ENCODE assay signal across 23 cellular contexts in the genomic region with DNA sequence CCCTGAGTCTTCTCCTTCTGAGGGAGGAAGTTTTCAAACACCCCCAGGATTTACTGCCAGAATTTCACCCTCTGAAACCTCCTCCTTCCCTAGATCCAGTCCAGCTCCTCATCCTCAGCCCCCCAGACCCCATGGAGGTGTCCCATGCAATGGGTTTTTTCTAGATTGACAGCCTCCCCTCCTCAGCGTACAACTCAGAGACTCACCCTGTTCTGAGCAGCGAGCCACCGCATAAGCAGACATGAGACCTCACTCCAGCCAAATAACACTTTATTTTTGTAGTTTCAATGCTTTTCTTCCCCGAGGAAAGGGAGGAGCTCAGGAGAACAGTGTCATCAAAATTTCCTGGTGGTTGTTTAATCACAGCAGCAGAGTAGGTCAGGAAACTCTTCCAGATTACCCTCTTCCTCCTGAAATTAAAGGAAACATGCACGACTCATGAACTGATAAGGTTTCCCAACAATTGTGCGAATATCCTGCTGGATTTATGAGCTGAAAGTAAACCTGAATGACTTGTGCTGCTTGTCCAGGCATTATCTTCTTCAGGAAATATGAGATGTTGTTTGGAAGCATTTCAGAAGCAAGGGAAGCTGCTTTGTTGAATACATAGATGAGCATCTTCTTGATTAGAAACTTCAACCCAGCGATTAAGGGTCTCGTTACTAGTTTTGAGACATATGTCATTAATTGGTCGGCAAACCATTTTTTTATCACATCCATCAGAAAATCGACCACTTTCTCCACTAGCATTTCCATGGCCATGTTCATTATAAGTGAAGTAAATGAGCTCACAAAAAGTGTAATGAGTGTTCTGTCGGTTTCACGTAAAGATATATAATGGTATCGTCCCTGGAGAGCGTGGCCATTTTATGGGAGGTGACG. TPM values are rescaled to one million over a fixed set of nuclear protein-coding genes. Genes with fewer than 3 reads are reported as not detected.
DNase-seq lines count a peak whose midpoint lies in the region; ATAC-seq and TF ChIP-seq lines count a peak whose summit lies in the region.
"Had no signal": no experiment of that assay in that cellular context is flagged by ENCODE, and none has a peak within 500 bp of the region (broad histone marks: within the 10 kb centered on the region; RNA-seq: fewer than 3 reads in every experiment).

No MANE protein-coding gene starts in this region.

- H3K27me3 ChIP-seq in SJCRH30, result peaks cover 14% of the 10 kb centered on the region
- H3K27me3 ChIP-seq: ascending aorta, neural progenitor cell, vagina had no signal

- no peaks in the 10 kb centered on the region for H3K9me3 Mint-ChIP-seq in stimulated activated effector memory CD8-positive, alpha-beta T cell treated with anti-CD3 and anti-CD28 coated beads, Interleukin-12 subunit alpha, Interleukin-12 subunit beta, amount 100 ng/mL, for 72 hours
- H3K9me3 Mint-ChIP-seq in chondrocyte (ENCODE audit: low read depth), result no peaks in the 10 kb centered on the region
- no peaks in the 10 kb centered on the region for H3K9me3 Mint-ChIP-seq in activated T-cell treated with anti-CD3 and anti-CD28 coated beads, Interleukin-2, amount 50 U/mL, for 24 hours
- H3K9me3 Mint-ChIP-seq: immature natural killer cell; stimulated activated naive CD8-positive, alpha-beta T cell treated with anti-CD3 and anti-CD28 coated beads, Interleukin-15, Interleukin-2, amounts not matched to agents 100 ng/mL and 50 ng/mL, for 24 hours had no signal

- H3K36me3 Mint-ChIP-seq in stimulated activated effector memory CD8-positive, alpha-beta T cell treated with anti-CD3 and anti-CD28 coated beads, Interleukin-12 subunit alpha, Interleukin-12 subunit beta, amount 100 ng/mL, for 72 hours, result no peaks in the 10 kb centered on the region
- H3K36me3 Mint-ChIP-seq in chondrocyte (ENCODE audit: low read depth), result no peaks in the 10 kb centered on the region
- H3K36me3 Mint-ChIP-seq in activated T-cell treated with anti-CD3 and anti-CD28 coated beads, Interleukin-2, amount 50 U/mL, for 24 hours (ENCODE audit: low read depth), result no peaks in the 10 kb centered on the region
- H3K36me3 Mint-ChIP-seq: immature natural killer cell, neural progenitor cell had no signal

- peaks cover 3% of the 10 kb centered on the region; the same call in 1 of the 2 replicates for H3K9me3 ChIP-seq in SJCRH30 (replicated peaks)
- H3K9me3 ChIP-seq: ascending aorta, vagina had no signal

- peak; percentile 14 for ATAC-seq in esophagus mucosa
- peak; percentile 67 for ATAC-seq in left lobe of liver
- ATAC-seq in stimulated activated effector memory CD8-positive, alpha-beta T cell treated with anti-CD3 and anti-CD28 coated beads, Interleukin-12 subunit alpha, Interleukin-12 subunit beta, amount 100 ng/mL, for 72 hours, result no peak
- no peak for ATAC-seq in HG02981 (IDR thresholded peaks at IDR 0.05; ENCODE audit: unreplicated experiment)
- ATAC-seq: GM23338 had no signal

- H3K4me3 Mint-ChIP-seq in stimulated activated effector memory CD8-positive, alpha-beta T cell treated with anti-CD3 and anti-CD28 coated beads, Interleukin-12 subunit alpha, Interleukin-12 subunit beta, amount 100 ng/mL, for 72 hours, result no peak overlapping the region
- no peak overlapping the region for H3K4me3 Mint-ChIP-seq in chondrocyte (ENCODE audit: unreplicated experiment)
- no peak overlapping the region for H3K4me3 Mint-ChIP-seq in activated T-cell treated with anti-CD3 and anti-CD28 coated beads, Interleukin-2, amount 50 U/mL, for 24 hours
- H3K4me3 Mint-ChIP-seq: GM23338; immature natural killer cell; neural progenitor cell; stimulated activated naive CD8-positive, alpha-beta T cell treated with anti-CD3 and anti-CD28 coated beads, Interleukin-15, Interleukin-2, amounts not matched to agents 100 ng/mL and 50 ng/mL, for 24 hours had no signal

- peak overlapping the region; percentile 26 for H3K4me3 ChIP-seq in SJCRH30
- H3K4me3 ChIP-seq: ascending aorta, GM23338, neural progenitor cell, vagina had no signal

- H3K36me3 ChIP-seq in SJCRH30, result no peaks in the 10 kb centered on the region
- H3K36me3 ChIP-seq: ascending aorta, neural progenitor cell, vagina had no signal

- peaks cover 23% of the 10 kb centered on the region for H3K27me3 Mint-ChIP-seq in chondrocyte (ENCODE audit: low read depth)
- peaks cover 42% of the 10 kb centered on the region for H3K27me3 Mint-ChIP-seq in activated T-cell treated with anti-CD3 and anti-CD28 coated beads, Interleukin-2, amount 50 U/mL, for 24 hours

- H3K27ac Mint-ChIP-seq in stimulated activated effector memory CD8-positive, alpha-beta T cell treated with anti-CD3 and anti-CD28 coated beads, Interleukin-12 subunit alpha, Interleukin-12 subunit beta, amount 100 ng/mL, for 72 hours, result peak overlapping the region; percentile 14
- no peak overlapping the region for H3K27ac Mint-ChIP-seq in chondrocyte (ENCODE audit: unreplicated experiment)
- H3K27ac Mint-ChIP-seq in activated T-cell treated with anti-CD3 and anti-CD28 coated beads, Interleukin-2, amount 50 U/mL, for 24 hours, result no peak overlapping the region
- H3K27ac Mint-ChIP-seq: GM23338; immature natural killer cell; neural progenitor cell; stimulated activated naive CD8-positive, alpha-beta T cell treated with anti-CD3 and anti-CD28 coated beads, Interleukin-15, Interleukin-2, amounts not matched to agents 100 ng/mL and 50 ng/mL, for 24 hours had no signal

- TF ChIP-seq CTCF in chondrocyte (IDR thresholded peaks at IDR 0.05), result no peak

- DNase-seq in SJCRH30 (no peak), left lobe of liver (ENCODE audit: low spot score) (no peak), NCI-H1694 (lab: John Stamatoyannopoulos, UW) (no peak), chondrocyte (ENCODE audit: low spot score) (no peak)
- DNase-seq in stimulated activated effector memory CD8-positive, alpha-beta T cell treated with anti-CD3 and anti-CD28 coated beads, Interleukin-12 subunit alpha, Interleukin-12 subunit beta, amount 100 ng/mL, for 72 hours (ENCODE audit: low spot score in 2 of 2), result no peak
- no peak for DNase-seq in activated T-cell treated with anti-CD3 and anti-CD28 coated beads, Interleukin-2, amount 50 U/mL, for 24 hours
- DNase-seq: activated CD4-positive, alpha-beta T cell treated with anti-CD3 and anti-CD28 coated beads, Interleukin-2, amount 50 U/mL, for 4 hours; activated naive CD4-positive, alpha-beta T cell treated with Interleukin-2 at 50 U/mL for 16 hours; cortex of kidney; glutamatergic neuron; immature natural killer cell; NCI-H2029 treated with DMSO at 0.1 percent for 48 hours; NCI-H510A treated with DMSO at 0.1 percent for 48 hours; stimulated activated CD4-positive, alpha-beta T cell treated with anti-CD3 and anti-CD28 coated beads, Interleukin-1b, Interleukin-23, amount 100 ng/mL, for 48 hours had no signal

- no peaks in the 10 kb centered on the region for H3K4me1 Mint-ChIP-seq in stimulated activated effector memory CD8-positive, alpha-beta T cell treated with anti-CD3 and anti-CD28 coated beads, Interleukin-12 subunit alpha, Interleukin-12 subunit beta, amount 100 ng/mL, for 72 hours
- H3K4me1 Mint-ChIP-seq in chondrocyte (ENCODE audit: low read depth), result no peaks in the 10 kb centered on the region
- no peaks in the 10 kb centered on the region for H3K4me1 Mint-ChIP-seq in activated T-cell treated with anti-CD3 and anti-CD28 coated beads, Interleukin-2, amount 50 U/mL, for 24 hours (ENCODE audit: low read depth)
- H3K4me1 Mint-ChIP-seq: GM23338, immature natural killer cell, neural progenitor cell had no signal

- H3K4me1 ChIP-seq in SJCRH30, result no peaks in the 10 kb centered on the region
- H3K4me1 ChIP-seq: ascending aorta, neural progenitor cell, vagina had no signal

- H3K27ac ChIP-seq in SJCRH30, result no peak overlapping the region
- H3K27ac ChIP-seq: epithelial cell of prostate, neural progenitor cell had no signal

RNA-seq across cellular contexts. Expression of gene ERICH4, which starts 36.2 kb away (rescaled TPM):
- total RNA-seq in SJCRH30 (2014; rRNA removed; shearing (Covaris generic)), result not detected in 2 replicates
- total RNA-seq in esophagus mucosa (not detected), left lobe of liver (not detected), chondrocyte (not detected in 3 replicates)
- total RNA-seq: ascending aorta; GM23338; T-helper 1 cell treated with Interleukin-12 subunit alpha and Interleukin-12 subunit beta and Interleukin-4 antibody, amounts not matched to agents 30 ng/mL and 1 ng/mL, for 36 hours; vagina had no signal

RNA-seq across cellular contexts. Expression of gene DMAC2, which starts 39.4 kb away (rescaled TPM):
- 88.6 and 91.7 TPM in 2 replicates for total RNA-seq in SJCRH30 (2014; rRNA removed; shearing (Covaris generic))
- 34.6 TPM for total RNA-seq in esophagus mucosa
- total RNA-seq in left lobe of liver, result 21.2 TPM
- total RNA-seq in chondrocyte, result 27.9 to 28.0 TPM (median 28.0 TPM) in 3 replicates

RNA-seq across cellular contexts. Expression of gene B3GNT8, which starts 51.9 kb away (rescaled TPM):
- total RNA-seq in SJCRH30 (2014; rRNA removed; shearing (Covaris generic)), result 10.6 TPM in 2 replicates
- total RNA-seq in esophagus mucosa (40.4 TPM), left lobe of liver (0.65 TPM), chondrocyte (0.23 to 0.70 TPM in 2 of 3 replicates, not detected in the other)

Comparison
In these comparisons a context has a peak if more than half of its experiments do, and no peak if none do; other contexts are left out.
1. ATAC-seq: peak in esophagus mucosa (single experiment) and left lobe of liver (single experiment); none in stimulated activated effector memory CD8-positive, alpha-beta T cell treated with anti-CD3 and anti-CD28 coated beads, Interleukin-12 subunit alpha, Interleukin-12 subunit beta, amount 100 ng/mL, for 72 hours (single experiment) and HG02981 (single experiment).